Comparison of ENCODE assay signal across 1 cellular context in genomic region chr11:134418119-134418840, GRCh38.
TF ChIP-seq lines count a peak whose summit lies in the region.

No MANE protein-coding gene starts in this region.

TF ChIP-seq in HepG2, 621 proteins besides CTCF, POLR2A, EP300 and RAD21 (continued from another document):
- TF ChIP-seq ZNF510 (CRISPR knock-in tag; IDR thresholded peaks at IDR 0.05; ENCODE audit: low read depth) (no peak), IRF2 (CRISPR knock-in tag; IDR thresholded peaks at IDR 0.05) (no peak), REST (IDR thresholded peaks at IDR 0.05; ENCODE audit: borderline replicate concordance in 1 of 2, low read depth in 1 of 2, low read length in 2 of 2) (peak; percentile 57 to 93), ZNF761 (CRISPR knock-in tag; conservative IDR thresholded peaks at IDR 0.05) (no peak), SMYD3 (CRISPR knock-in tag; IDR thresholded peaks at IDR 0.05) (no peak), RARG (CRISPR knock-in tag; IDR thresholded peaks at IDR 0.05; ENCODE audit: low read depth) (no peak), CENPX (CRISPR knock-in tag; IDR thresholded peaks at IDR 0.05) (no peak), HES4 (CRISPR knock-in tag; IDR thresholded peaks at IDR 0.05; ENCODE audit: borderline replicate concordance) (no peak), ZNF512B (CRISPR knock-in tag; IDR thresholded peaks at IDR 0.05; ENCODE audit: borderline replicate concordance) (no peak), TP53 (CRISPR knock-in tag; conservative IDR thresholded peaks at IDR 0.05) (no peak), ZBTB7A (CRISPR knock-in tag; IDR thresholded peaks at IDR 0.05) (no peak), SIN3A (IDR thresholded peaks at IDR 0.05; ENCODE audit: borderline replicate concordance, low read depth, low read length) (no peak), CENPT (CRISPR knock-in tag; IDR thresholded peaks at IDR 0.05; ENCODE audit: low read depth) (no peak), EHMT2 (IDR thresholded peaks at IDR 0.05; ENCODE audit: borderline replicate concordance, low read depth, low read length) (peak; percentile 74), RERE (CRISPR knock-in tag; IDR thresholded peaks at IDR 0.05; ENCODE audit: low read depth) (no peak), FOXO4 (CRISPR knock-in tag; conservative IDR thresholded peaks at IDR 0.05) (no peak)
